Comparison of ENCODE assay signal across 26 cellular contexts in the genomic region with DNA sequence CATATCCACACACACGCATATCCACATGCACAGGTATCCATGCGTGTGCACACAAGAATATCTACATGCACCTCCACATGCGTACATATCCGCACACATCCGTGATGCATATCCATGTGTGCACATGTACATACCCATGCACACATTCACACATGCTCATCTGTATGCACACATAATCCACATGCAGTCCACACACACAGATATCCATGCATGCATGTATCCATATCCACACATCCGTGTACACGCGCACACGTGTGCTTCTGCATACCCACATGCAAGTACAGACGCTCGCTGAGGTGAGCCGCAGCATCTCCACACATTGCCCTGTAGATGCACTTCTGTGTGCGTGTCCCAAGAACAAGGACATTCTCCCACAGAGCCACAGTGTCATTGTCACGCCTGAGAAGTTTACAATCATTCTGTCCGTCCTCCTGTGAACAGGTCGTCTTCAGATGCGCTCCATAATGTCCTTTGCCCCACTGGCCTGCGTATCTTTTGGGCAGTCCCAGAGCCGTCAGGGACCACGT.
"Had no signal": no experiment of that assay in that cellular context is flagged by ENCODE, and none has a peak within 500 bp of the region (broad histone marks: within the 10 kb centered on the region; RNA-seq: fewer than 3 reads in every experiment).

No MANE protein-coding gene starts in this region.

- H3K4me3 ChIP-seq: adrenal gland, esophagus muscularis mucosa, heart right ventricle, lung, upper lobe of left lung had no signal

- H3K4me1 Mint-ChIP-seq: activated naive CD8-positive, alpha-beta T cell treated with anti-CD3 and anti-CD28 coated beads for 36 hours; stimulated activated effector memory CD8-positive, alpha-beta T cell treated with anti-CD3 and anti-CD28 coated beads, Interleukin-12 subunit alpha, Interleukin-12 subunit beta, amount 100 ng/mL, for 72 hours had no signal

- FAIRE-seq: TTC549 had no signal

- DNase-seq: activated CD4-positive, alpha-beta memory T cell treated with anti-CD3 and anti-CD28 coated beads for 36 hours; activated CD4-positive, alpha-beta T cell treated with anti-CD3 and anti-CD28 coated beads, Interleukin-2, amount 10 ng/mL, durations not matched to agents 24 days and 14 days; activated CD8-positive, alpha-beta memory T cell treated with anti-CD3 and anti-CD28 coated beads, Interleukin-2, amount 50 U/mL, for 4 hours; activated effector memory CD4-positive, alpha-beta T cell treated with anti-CD3 and anti-CD28 coated beads, Interleukin-2, amount 50 U/mL, for 16 hours; activated naive CD4-positive, alpha-beta T cell treated with anti-CD3 and anti-CD28 coated beads for 36 hours; activated naive CD8-positive, alpha-beta T cell treated with anti-CD3 and anti-CD28 coated beads for 36 hours; activated T-cell treated with anti-CD3 and anti-CD28 coated beads, Interleukin-2, amount 50 U/mL, for 1 hour; adrenal gland; endodermal cell; midbrain; stimulated activated CD4-positive, alpha-beta T cell treated with anti-CD3 and anti-CD28 coated beads, Interleukin-12 subunit alpha, Interleukin-12 subunit beta, amount 100 ng/mL, for 4 hours; stimulated activated CD4-positive, alpha-beta T cell treated with anti-CD3 and anti-CD28 coated beads, Interleukin-4, amount 100 ng/mL, for 1 hour; stimulated activated naive CD8-positive, alpha-beta T cell treated with anti-CD3 and anti-CD28 coated beads, Interleukin-15, amount 100 ng/mL, for 72 hours; T-helper 9 cell had no signal

- H3K27me3 ChIP-seq: adrenal gland, foreskin keratinocyte, heart right ventricle, upper lobe of left lung had no signal

- H3K9me3 ChIP-seq: adrenal gland had no signal

- H3K27ac ChIP-seq: adrenal gland, esophagus muscularis mucosa, foreskin keratinocyte, heart right ventricle, upper lobe of left lung, VCaP had no signal

- H3K27ac Mint-ChIP-seq: activated CD4-positive, alpha-beta memory T cell treated with anti-CD3 and anti-CD28 coated beads for 36 hours; activated CD4-positive, alpha-beta T cell treated with anti-CD3 and anti-CD28 coated beads, Interleukin-2, amount 10 ng/mL, durations not matched to agents 24 days and 14 days; activated naive CD4-positive, alpha-beta T cell treated with anti-CD3 and anti-CD28 coated beads for 36 hours; activated naive CD8-positive, alpha-beta T cell treated with anti-CD3 and anti-CD28 coated beads for 36 hours; activated T-helper 1 cell treated with anti-CD3 and anti-CD28 coated beads, Interleukin-12 subunit alpha, Interleukin-12 subunit beta, Interleukin-2, Interleukin-4 antibody, amounts not matched to agents 30 ng/mL and 10 ng/mL and 1 ng/mL, durations not matched to agents 14 hours and 24 hours and 36 hours; brain; stimulated activated effector memory CD8-positive, alpha-beta T cell treated with anti-CD3 and anti-CD28 coated beads, Interleukin-12 subunit alpha, Interleukin-12 subunit beta, amount 100 ng/mL, for 72 hours; stimulated activated naive CD8-positive, alpha-beta T cell treated with anti-CD3 and anti-CD28 coated beads, Interleukin-15, amount 100 ng/mL, for 72 hours had no signal

- ATAC-seq: activated CD4-positive, CD25-positive, alpha-beta regulatory T cell treated with anti-CD3 and anti-CD28 coated beads, Interleukin-2, amount 50 U/mL, for 24 hours; heart right ventricle; naive thymus-derived CD8-positive, alpha-beta T cell; stimulated activated effector memory CD8-positive, alpha-beta T cell treated with anti-CD3 and anti-CD28 coated beads, Interleukin-12 subunit alpha, Interleukin-12 subunit beta, amount 100 ng/mL, for 72 hours; stimulated activated naive CD8-positive, alpha-beta T cell treated with anti-CD3 and anti-CD28 coated beads, Interleukin-15, amount 100 ng/mL, for 72 hours had no signal

- H3K9me3 Mint-ChIP-seq: activated naive CD4-positive, alpha-beta T cell treated with anti-CD3 and anti-CD28 coated beads for 36 hours; activated naive CD8-positive, alpha-beta T cell treated with anti-CD3 and anti-CD28 coated beads for 36 hours; stimulated activated effector memory CD8-positive, alpha-beta T cell treated with anti-CD3 and anti-CD28 coated beads, Interleukin-12 subunit alpha, Interleukin-12 subunit beta, amount 100 ng/mL, for 72 hours; stimulated activated naive CD8-positive, alpha-beta T cell treated with anti-CD3 and anti-CD28 coated beads, Interleukin-15, amount 100 ng/mL, for 72 hours had no signal

- H3K4me3 Mint-ChIP-seq: activated CD4-positive, alpha-beta memory T cell treated with anti-CD3 and anti-CD28 coated beads for 36 hours; activated CD4-positive, alpha-beta T cell treated with anti-CD3 and anti-CD28 coated beads, Interleukin-2, amount 10 ng/mL, durations not matched to agents 24 days and 14 days; activated naive CD4-positive, alpha-beta T cell treated with anti-CD3 and anti-CD28 coated beads for 36 hours; activated naive CD8-positive, alpha-beta T cell treated with anti-CD3 and anti-CD28 coated beads for 36 hours; activated T-helper 1 cell treated with anti-CD3 and anti-CD28 coated beads, Interleukin-12 subunit alpha, Interleukin-12 subunit beta, Interleukin-2, Interleukin-4 antibody, amounts not matched to agents 30 ng/mL and 10 ng/mL and 1 ng/mL, durations not matched to agents 14 hours and 24 hours and 36 hours; brain; endodermal cell; naive thymus-derived CD8-positive, alpha-beta T cell; stimulated activated effector memory CD8-positive, alpha-beta T cell treated with anti-CD3 and anti-CD28 coated beads, Interleukin-12 subunit alpha, Interleukin-12 subunit beta, amount 100 ng/mL, for 72 hours; stimulated activated naive CD8-positive, alpha-beta T cell treated with anti-CD3 and anti-CD28 coated beads, Interleukin-15, amount 100 ng/mL, for 72 hours had no signal

- H3K4me1 ChIP-seq: adrenal gland, foreskin keratinocyte had no signal

- H3K36me3 ChIP-seq: adrenal gland, upper lobe of left lung had no signal
